In the genomic region with DNA sequence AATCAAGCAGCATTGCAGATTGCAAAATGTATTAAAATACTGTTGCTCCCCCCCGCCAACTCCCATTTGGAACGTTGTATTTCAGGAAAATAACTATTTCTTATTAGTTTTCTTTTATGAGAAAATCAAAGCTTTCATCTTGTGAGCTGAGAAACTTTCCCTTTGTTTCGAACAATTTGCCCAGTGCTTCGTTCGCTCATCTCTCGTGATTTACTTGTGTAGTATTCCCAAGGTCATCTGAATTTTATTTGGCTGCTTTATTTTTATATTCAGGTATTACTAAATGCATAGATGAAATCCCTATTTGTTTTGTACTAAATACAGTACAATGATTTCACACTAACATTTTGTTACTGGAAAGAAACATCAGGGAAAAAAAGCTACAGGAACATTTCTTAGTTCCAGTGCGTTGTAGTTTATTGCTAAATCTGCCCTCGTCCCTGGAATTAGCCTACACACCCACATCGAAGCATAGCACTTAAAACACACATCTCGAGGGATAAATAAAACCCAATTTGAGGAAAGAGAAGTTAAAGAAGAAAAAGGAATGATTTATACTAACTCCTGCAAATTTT, we compare ENCODE assay signal across 7 cellular contexts. TPM values are rescaled to one million over a fixed set of nuclear protein-coding genes. Genes with fewer than 3 reads are reported as not detected.
DNase-seq lines count a peak whose midpoint lies in the region; ATAC-seq, FAIRE-seq and TF ChIP-seq lines count a peak whose summit lies in the region.

No MANE protein-coding gene starts in this region.

- peaks cover 0 to 5% (median 0%) of the 10 kb centered on the region in 9 donors for H3K9me3 Mint-ChIP-seq in naive thymus-derived CD8-positive, alpha-beta T cell

- no peaks in the 10 kb centered on the region for H4K20me1 ChIP-seq in OCI-LY7 (ENCODE audit: insufficient read depth, low read length)

- H3K27ac Mint-ChIP-seq in naive thymus-derived CD8-positive, alpha-beta T cell, result peak overlapping the region; percentile 91 to 100 (median 97)

- H3K27me3 Mint-ChIP-seq in naive thymus-derived CD8-positive, alpha-beta T cell, result peaks cover 0 to 3% (median 3%) of the 10 kb centered on the region in 5 donors

- POLR2A ChIA-PET in OCI-LY7 (lab: Charles Lee), result interaction anchor here (0.6 to 1.6 kb wide), 3 partner anchors 29 to 86 kb away, joined by 3 to 11 read pairs (median 4); partner anchors contain the start of gene COMMD3
- POLR2A ChIA-PET in naive thymus-derived CD8-positive, alpha-beta T cell (lab: Charles Lee), result interaction anchor here (1.0 to 5.0 kb wide), 11 partner anchors 12 to 696 kb away, joined by 4 to 67 read pairs (median 10); partner anchors contain the start of genes BMI1, COMMD3 and DNAJC1

- peaks cover 6% of the 10 kb centered on the region for H3K4me1 ChIP-seq in OCI-LY7 (ENCODE audit: insufficient read depth, low read length, poor library complexity, severe bottlenecking)
- H3K4me1 ChIP-seq in effector memory CD4-positive, alpha-beta T cell (ENCODE audit: control insufficient read depth, insufficient read depth, low read length, poor library complexity, severe bottlenecking), result no peaks in the 10 kb centered on the region

- no peaks in the 10 kb centered on the region for H3K9me3 ChIP-seq in OCI-LY7 (ENCODE audit: low read length)
- H3K9me3 ChIP-seq in effector memory CD4-positive, alpha-beta T cell (ENCODE audit: control insufficient read depth, low read length), result no peaks in the 10 kb centered on the region

- no peaks in the 10 kb centered on the region for H3K27me3 ChIP-seq in effector memory CD4-positive, alpha-beta T cell (replicated peaks; ENCODE audit: control insufficient read depth, insufficient read depth, low read length, poor library complexity, severe bottlenecking)

- H3K79me2 ChIP-seq in OCI-LY7 (ENCODE audit: insufficient read depth, low read depth, low read length), result no peaks in the 10 kb centered on the region

- DNase-seq in GM12865 (ENCODE audit: low read depth) (no peak), OCI-LY7 (ENCODE audit: low spot score) (peak; percentile 4), H54 (ENCODE audit: insufficient read length, low spot score) (no peak)
- no peak for DNase-seq in effector memory CD4-positive, alpha-beta T cell
- peak in 1 of 10 donors; percentile 20 for DNase-seq in naive thymus-derived CD8-positive, alpha-beta T cell

- H3K27ac ChIP-seq in OCI-LY7 (ENCODE audit: low read depth, low read length, poor library complexity, severe bottlenecking), result peak overlapping the region; percentile 25
- peak overlapping the region; percentile 70 for H3K27ac ChIP-seq in effector memory CD4-positive, alpha-beta T cell (ENCODE audit: insufficient read depth, low read length, poor library complexity, severe bottlenecking)

- H3K4me2 ChIP-seq in OCI-LY7 (ENCODE audit: low read length), result peak overlapping the region; percentile 96

- no peak for ATAC-seq in naive thymus-derived CD8-positive, alpha-beta T cell
- no peak for ATAC-seq in HG02623 (IDR thresholded peaks at IDR 0.05; ENCODE audit: unreplicated experiment)
- ATAC-seq in HG02870 (IDR thresholded peaks at IDR 0.05; ENCODE audit: unreplicated experiment), result no peak

- H3K36me3 ChIP-seq in OCI-LY7 (ENCODE audit: insufficient read depth, low read length), result no peaks in the 10 kb centered on the region
- H3K36me3 ChIP-seq in effector memory CD4-positive, alpha-beta T cell (ENCODE audit: control insufficient read depth, insufficient read depth, low read length), result no peaks in the 10 kb centered on the region

- peak overlapping the region; percentile 99 for H2AFZ ChIP-seq in OCI-LY7 (ENCODE audit: low read length)

- TF ChIP-seq CTCF in GM12865 (IDR thresholded peaks at IDR 0.05; ENCODE audit: insufficient read depth, low read depth, low read length, missing control alignments), result no peak
- no peak for TF ChIP-seq CTCF in OCI-LY7 (conservative IDR thresholded peaks at IDR 0.05; ENCODE audit: low read length)

- CTCF ChIA-PET in OCI-LY7 (lab: Charles Lee; ENCODE audit: unreplicated experiment), result no interaction called here

- no TSS peak for BruUV-seq in OCI-LY7 (replicated peaks; lab: Mats Ljungman, UMichigan)

- H3K4me3 ChIP-seq in GM12865 (ENCODE audit: low read depth, low read length) (peak overlapping the region; percentile 63), OCI-LY7 (ENCODE audit: low read depth, low read length, poor library complexity, severe bottlenecking) (peak overlapping the region; percentile 77)
- H3K4me3 ChIP-seq in effector memory CD4-positive, alpha-beta T cell (ENCODE audit: insufficient read depth, low read depth, low read length, poor library complexity, severe bottlenecking), result peak overlapping the region; percentile 86

- TF ChIP-seq POLR2A in H54 (IDR thresholded peaks at IDR 0.05; ENCODE audit: low read depth, low read length), result no peak

- peaks cover 10 to 22% (median 16%) of the 10 kb centered on the region in 4 donors for H3K4me1 Mint-ChIP-seq in naive thymus-derived CD8-positive, alpha-beta T cell

- peaks cover 0 to 3% (median 0%) of the 10 kb centered on the region in 3 donors for H3K36me3 Mint-ChIP-seq in naive thymus-derived CD8-positive, alpha-beta T cell

- intact Hi-C loops in OCI-LY7 (cut with micrococcal nuclease; ENCODE audit: unreplicated experiment), result loop anchor here (1.0 to 10.0 kb wide), 7 partner anchors 86 to 735 kb away; partner anchors contain the start of genes COMMD3, DNAJC1, MLLT10 and PIP4K2A

- peak overlapping the region; percentile 89 to 98 (median 94) for H3K4me3 Mint-ChIP-seq in naive thymus-derived CD8-positive, alpha-beta T cell

- no peaks in the 10 kb centered on the region for H3K9me2 ChIP-seq in OCI-LY7 (ENCODE audit: insufficient read depth, low read length)

- FAIRE-seq in H54 (lab: Jason Lieb, UNC), result no peak

RNA-seq across cellular contexts. Expression of gene EBLN1, which starts 12.0 kb away (rescaled TPM):
- total RNA-seq in OCI-LY7 (2014; rRNA removed; shearing (Covaris generic)), result not detected in 2 replicates
- total RNA-seq in OCI-LY7 (2022), result not detected in 2 replicates
- not detected for total RNA-seq in naive thymus-derived CD8-positive, alpha-beta T cell
- polyA plus RNA-seq in naive thymus-derived CD8-positive, alpha-beta T cell, result not detected
